ENCODE assay signal across 16 cellular contexts in genomic region chr20:19348582-19348981, GRCh38.
"Had no signal": no experiment of that assay in that cellular context is flagged by ENCODE, and none has a peak within 500 bp of the region (broad histone marks: within the 10 kb centered on the region; RNA-seq: fewer than 3 reads in every experiment).

No MANE protein-coding gene starts in this region.

- H3K36me3 Mint-ChIP-seq: immature natural killer cell had no signal

- H3K9me3 ChIP-seq: heart left ventricle had no signal

- DNase-seq: activated CD4-positive, CD25-positive, alpha-beta regulatory T cell treated with anti-CD3 and anti-CD28 coated beads, Interleukin-2, amount 50 U/mL, for 72 hours; activated naive CD4-positive, alpha-beta T cell treated with Interleukin-2 at 50 U/mL for 16 hours; activated naive CD8-positive, alpha-beta T cell treated with anti-CD3 and anti-CD28 coated beads, Interleukin-2, amount 50 U/mL, for 24 hours; activated T-cell treated with anti-CD3 and anti-CD28 coated beads for 4 hours; aorta; cerebellar nuclear complex; effector memory CD4-positive, alpha-beta T cell; foreskin melanocyte; mesenchymal stem cell; nucleus accumbens; right cardiac atrium had no signal

- H3K36me3 ChIP-seq: heart left ventricle had no signal

- H3K27ac Mint-ChIP-seq: activated naive CD8-positive, alpha-beta T cell treated with anti-CD3 and anti-CD28 coated beads, Interleukin-2, amount 50 U/mL, for 24 hours; dendritic cell treated with granulocyte-macrophage colony-stimulating factor and Interleukin-4, amounts not matched to agents 40 ng/mL and 50 ng/mL, for 4 days; nephron had no signal

- H3K4me1 Mint-ChIP-seq: activated naive CD8-positive, alpha-beta T cell treated with anti-CD3 and anti-CD28 coated beads, Interleukin-2, amount 50 U/mL, for 24 hours had no signal

- H3K4me3 Mint-ChIP-seq: activated naive CD8-positive, alpha-beta T cell treated with anti-CD3 and anti-CD28 coated beads, Interleukin-2, amount 50 U/mL, for 24 hours; dendritic cell treated with granulocyte-macrophage colony-stimulating factor and Interleukin-4, amounts not matched to agents 40 ng/mL and 50 ng/mL, for 4 days; nephron had no signal

- H3K27me3 Mint-ChIP-seq: dendritic cell treated with granulocyte-macrophage colony-stimulating factor and Interleukin-4, amounts not matched to agents 40 ng/mL and 50 ng/mL, for 4 days had no signal

- ATAC-seq: activated naive CD8-positive, alpha-beta T cell treated with anti-CD3 and anti-CD28 coated beads, Interleukin-2, amount 50 U/mL, for 24 hours; right cardiac atrium had no signal

- H3K4me3 ChIP-seq: heart left ventricle, smooth muscle cell had no signal

- H3K27me3 ChIP-seq: heart left ventricle had no signal

- H3K27ac ChIP-seq: heart left ventricle had no signal

- H3K9me3 Mint-ChIP-seq: dendritic cell treated with granulocyte-macrophage colony-stimulating factor and Interleukin-4, amounts not matched to agents 40 ng/mL and 50 ng/mL, for 4 days; immature natural killer cell had no signal

- H3K4me2 ChIP-seq: smooth muscle cell had no signal
